1 cellular context compared by ENCODE assay signal in the genomic region with DNA sequence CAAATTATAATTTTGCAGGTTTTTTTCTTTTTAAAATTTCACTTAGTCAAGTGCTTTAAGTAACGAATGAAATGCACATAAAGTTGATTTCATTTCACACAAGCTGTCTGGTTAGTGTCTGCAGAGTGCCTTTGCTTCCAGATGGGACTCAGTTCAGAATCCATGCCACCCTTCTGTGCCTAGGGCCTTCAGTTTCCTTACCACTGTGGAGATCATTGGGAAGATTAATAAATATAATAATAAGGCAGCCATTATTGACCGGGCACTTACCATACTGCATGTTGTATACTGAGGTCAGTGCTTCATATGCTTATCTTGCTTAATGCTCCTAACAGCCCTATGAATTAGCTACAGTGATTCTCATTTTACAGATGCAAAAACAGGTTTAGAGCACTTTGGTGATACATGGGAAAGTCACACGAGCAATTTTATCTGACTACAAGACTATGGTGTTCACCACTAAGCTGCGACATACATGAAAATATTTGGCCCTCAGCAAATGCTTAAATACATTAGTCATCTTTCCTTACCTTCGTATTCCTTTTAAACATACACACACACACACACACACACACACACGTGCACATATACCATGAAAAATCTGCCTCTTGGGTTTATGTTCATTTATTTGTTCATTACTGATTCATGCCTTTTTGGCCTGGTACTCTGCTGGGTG.
TF ChIP-seq lines count a peak whose summit lies in the region.

No MANE protein-coding gene starts in this region.

TF ChIP-seq in SK-N-SH treated with all-trans-retinoic acid at 6 μM for 48 hours, 23 proteins besides CTCF, POLR2A, EP300 and RAD21 (continued from another document):
- TF ChIP-seq, protein P1, sequence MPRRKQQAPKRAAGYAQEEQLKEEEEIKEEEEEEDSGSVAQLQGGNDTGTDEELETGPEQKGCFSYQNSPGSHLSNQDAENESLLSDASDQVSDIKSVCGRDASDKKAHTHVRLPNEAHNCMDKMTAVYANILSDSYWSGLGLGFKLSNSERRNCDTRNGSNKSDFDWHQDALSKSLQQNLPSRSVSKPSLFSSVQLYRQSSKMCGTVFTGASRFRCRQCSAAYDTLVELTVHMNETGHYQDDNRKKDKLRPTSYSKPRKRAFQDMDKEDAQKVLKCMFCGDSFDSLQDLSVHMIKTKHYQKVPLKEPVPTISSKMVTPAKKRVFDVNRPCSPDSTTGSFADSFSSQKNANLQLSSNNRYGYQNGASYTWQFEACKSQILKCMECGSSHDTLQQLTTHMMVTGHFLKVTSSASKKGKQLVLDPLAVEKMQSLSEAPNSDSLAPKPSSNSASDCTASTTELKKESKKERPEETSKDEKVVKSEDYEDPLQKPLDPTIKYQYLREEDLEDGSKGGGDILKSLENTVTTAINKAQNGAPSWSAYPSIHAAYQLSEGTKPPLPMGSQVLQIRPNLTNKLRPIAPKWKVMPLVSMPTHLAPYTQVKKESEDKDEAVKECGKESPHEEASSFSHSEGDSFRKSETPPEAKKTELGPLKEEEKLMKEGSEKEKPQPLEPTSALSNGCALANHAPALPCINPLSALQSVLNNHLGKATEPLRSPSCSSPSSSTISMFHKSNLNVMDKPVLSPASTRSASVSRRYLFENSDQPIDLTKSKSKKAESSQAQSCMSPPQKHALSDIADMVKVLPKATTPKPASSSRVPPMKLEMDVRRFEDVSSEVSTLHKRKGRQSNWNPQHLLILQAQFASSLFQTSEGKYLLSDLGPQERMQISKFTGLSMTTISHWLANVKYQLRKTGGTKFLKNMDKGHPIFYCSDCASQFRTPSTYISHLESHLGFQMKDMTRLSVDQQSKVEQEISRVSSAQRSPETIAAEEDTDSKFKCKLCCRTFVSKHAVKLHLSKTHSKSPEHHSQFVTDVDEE (CRISPR knock-in tag; IDR thresholded peaks at IDR 0.05), result no peak
- TF ChIP-seq TCF4 (CRISPR knock-in tag; IDR thresholded peaks at IDR 0.05; ENCODE audit: borderline replicate concordance) (no peak; the same call in 1 of the 2 replicates), ZNF8 (CRISPR knock-in tag; IDR thresholded peaks at IDR 0.05) (no peak), ZNF565 (CRISPR knock-in tag; conservative IDR thresholded peaks at IDR 0.05; ENCODE audit: low read depth) (no peak), GLIS3 (CRISPR knock-in tag; IDR thresholded peaks at IDR 0.05) (no peak), ZC3H10 (CRISPR knock-in tag; IDR thresholded peaks at IDR 0.05) (no peak), CSRNP3 (CRISPR knock-in tag; IDR thresholded peaks at IDR 0.05) (no peak), BACH2 (CRISPR knock-in tag; IDR thresholded peaks at IDR 0.05; ENCODE audit: borderline replicate concordance) (no peak)
TF ChIP-seq in SK-N-SH treated with all-trans-retinoic acid at 6 μM for 48 hours: peak in this region for 0.
